Comparison of ENCODE assay signal across 28 cellular contexts in the genomic region with DNA sequence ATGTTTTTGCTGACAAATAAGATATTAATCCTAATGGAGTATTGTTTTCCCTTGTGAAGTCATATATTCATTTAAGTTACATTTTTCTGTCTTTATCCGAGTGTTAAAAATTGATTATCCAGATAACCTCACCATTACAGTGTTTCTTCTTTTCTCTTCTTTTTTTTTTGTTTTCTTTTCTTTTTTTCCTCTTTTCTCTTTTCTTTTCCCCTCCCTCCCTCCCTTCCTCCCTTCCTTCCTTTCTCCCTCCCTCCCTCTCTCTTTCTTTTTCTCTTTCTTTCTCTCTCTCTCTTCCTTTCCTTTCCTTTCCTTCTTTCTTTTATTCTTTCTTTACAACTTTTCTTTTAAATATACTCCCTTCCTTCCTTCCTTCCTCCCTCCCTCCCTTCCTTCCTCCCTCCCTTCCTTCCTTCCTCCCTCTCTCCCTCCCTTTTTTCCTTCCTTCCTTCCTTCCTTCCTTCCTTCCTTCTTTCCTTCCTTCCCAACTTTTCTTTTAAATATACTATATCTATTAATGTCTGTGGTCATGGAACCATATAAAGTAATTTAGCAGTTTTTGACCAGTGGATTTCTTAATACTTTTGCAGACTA. TPM values are rescaled to one million over a fixed set of nuclear protein-coding genes. Genes with fewer than 3 reads are reported as not detected.
DNase-seq lines count a peak whose midpoint lies in the region; ATAC-seq, FAIRE-seq and TF ChIP-seq lines count a peak whose summit lies in the region.
"Had no signal": no experiment of that assay in that cellular context is flagged by ENCODE, and none has a peak within 500 bp of the region (broad histone marks: within the 10 kb centered on the region; RNA-seq: fewer than 3 reads in every experiment).

No MANE protein-coding gene starts in this region.

- H3K4me3 Mint-ChIP-seq in central memory CD8-positive, alpha-beta T cell = no peak overlapping the region
- H3K4me3 Mint-ChIP-seq in stimulated activated effector memory CD8-positive, alpha-beta T cell treated with anti-CD3 and anti-CD28 coated beads, Interleukin-12 subunit alpha, Interleukin-12 subunit beta, amount 100 ng/mL, for 72 hours = no peak overlapping the region
- H3K4me3 Mint-ChIP-seq: CD14-positive monocyte; CD4-positive, alpha-beta memory T cell; GM23338; H9; HFFc6 had no signal

- H3K9ac ChIP-seq in HepG2 (ENCODE audit: insufficient read depth, low read depth, low read length) (no peak overlapping the region), SK-N-MC (ENCODE audit: insufficient read length) (peak overlapping the region; percentile 61)
- H3K9ac ChIP-seq: BLaER1 treated with 17β-estradiol and CSF1 and Interleukin-3, amounts not matched to agents 10 nM and 100 nM had no signal

- no peaks in the 10 kb centered on the region for H3K9me3 ChIP-seq in HepG2 (ENCODE audit: low read length)
- no peaks in the 10 kb centered on the region for H3K9me3 ChIP-seq in right lobe of liver
- no peaks in the 10 kb centered on the region for H3K9me3 ChIP-seq in SK-N-MC (ENCODE audit: low read depth, low read length)
- no peaks in the 10 kb centered on the region for H3K9me3 ChIP-seq in lower lobe of right lung
- H3K9me3 ChIP-seq: BE2C had no signal

- H2AFZ ChIP-seq in HepG2 (ENCODE audit: low read length) = no peak overlapping the region
- H2AFZ ChIP-seq: GM23338 had no signal

- BruUV-seq in HepG2 (replicated peaks; lab: Mats Ljungman, UMichigan) = no TSS peak

- H3K4me3 ChIP-seq in HepG2 (replicated peaks in 1 of 3; ENCODE audit: insufficient read depth in 1 of 3, low read depth in 2 of 3, low read length in 3 of 3) = no peak overlapping the region
- H3K4me3 ChIP-seq in right lobe of liver = no peak overlapping the region
- peak overlapping the region; percentile 69 for H3K4me3 ChIP-seq in SK-N-MC
- no peak overlapping the region for H3K4me3 ChIP-seq in lower lobe of right lung
- H3K4me3 ChIP-seq: BLaER1 treated with 17β-estradiol and CSF1 and Interleukin-3, amounts not matched to agents 10 nM and 100 nM; GM23338 had no signal

- H3K4me1 ChIP-seq in HepG2 (ENCODE audit: insufficient read depth, low read length) (peaks cover 13% of the 10 kb centered on the region), right lobe of liver (no peaks in the 10 kb centered on the region), lower lobe of right lung (no peaks in the 10 kb centered on the region)
- H3K4me1 ChIP-seq: BE2C; BLaER1 treated with 17β-estradiol and CSF1 and Interleukin-3, amounts not matched to agents 10 nM and 100 nM had no signal

- no peaks in the 10 kb centered on the region for H3K27me3 ChIP-seq in HepG2 (ENCODE audit: control insufficient read depth in 1 of 2, insufficient read depth in 2 of 2, low read length in 2 of 2)
- H3K27me3 ChIP-seq in right lobe of liver = no peaks in the 10 kb centered on the region
- H3K27me3 ChIP-seq in lower lobe of right lung (ENCODE audit: low read depth) = no peaks in the 10 kb centered on the region
- H3K27me3 ChIP-seq: BE2C; BLaER1 treated with 17β-estradiol and CSF1 and Interleukin-3, amounts not matched to agents 10 nM and 100 nM had no signal

- intact Hi-C loops in HepG2 (cut with micrococcal nuclease; ENCODE audit: unreplicated experiment) (loop anchor here (5.0 kb wide), 1 partner anchor 39 kb away; the partner anchor contains the start of gene UBE2E3), right lobe of liver (cut with DNase I) (no loop called here), lower lobe of right lung (cut with DNase I) (no loop called here)

- DNase-seq in HepG2 (ENCODE audit: low spot score) (no peak), right lobe of liver (no peak), SK-N-MC (ENCODE audit: low read depth, low spot score) (peak; percentile 86), lower lobe of right lung (no peak), NCI-H146 treated with DMSO at 0.1 percent for 48 hours (lab: John Stamatoyannopoulos, UW; ENCODE audit: unreplicated experiment) (no peak)
- no peak for DNase-seq in central memory CD8-positive, alpha-beta T cell (ENCODE audit: low spot score in 2 of 2)
- DNase-seq in stimulated activated effector memory CD8-positive, alpha-beta T cell treated with anti-CD3 and anti-CD28 coated beads, Interleukin-12 subunit alpha, Interleukin-12 subunit beta, amount 100 ng/mL, for 72 hours (ENCODE audit: low spot score in 2 of 2) = no peak
- DNase-seq: ACHN; AML-193; BE2C; Calu3; CD4-positive, alpha-beta memory T cell; COR-L47; DMS53; DMS79 treated with DMSO at 0.1 percent for 48 hours; GF-D8; H9; HFFc6 had no signal

- no peak for TF ChIP-seq EP300 in HepG2 (IDR thresholded peaks at IDR 0.05; ENCODE audit: low read depth in 2 of 2, low read length in 2 of 2)
- no peak for TF ChIP-seq EP300 in HepG2 (CRISPR knock-in tag; IDR thresholded peaks at IDR 0.05; ENCODE audit: borderline replicate concordance)

- H3K4me2 ChIP-seq in HepG2 (ENCODE audit: low read depth, low read length) = no peak overlapping the region
- H3K4me2 ChIP-seq: BLaER1 treated with 17β-estradiol and CSF1 and Interleukin-3, amounts not matched to agents 10 nM and 100 nM; GM23338 had no signal

- H3K27ac ChIP-seq in HepG2 (ENCODE audit: extremely low read length, insufficient read depth, low read length) (no peak overlapping the region), right lobe of liver (no peak overlapping the region), SK-N-MC (peak overlapping the region; percentile 99), lower lobe of right lung (no peak overlapping the region)
- H3K27ac ChIP-seq: 22Rv1; BLaER1 treated with 17β-estradiol and CSF1 and Interleukin-3, amounts not matched to agents 10 nM and 100 nM had no signal

- POLR2A ChIA-PET in HepG2 (lab: Yijun Ruan, JAX) = no interaction called here

- 98% methylated on average over 1 of the region's 1 CpG for WGBS in HepG2 (ENCODE audit: low lambda C conversion rate)
- WGBS in right lobe of liver (ENCODE audit: insufficient coverage, low coverage, low lambda C conversion rate, missing lambda C conversion rate) = 87% methylated on average over 1 of the region's 1 CpG

- no peaks in the 10 kb centered on the region for H4K20me1 ChIP-seq in HepG2 (ENCODE audit: insufficient read depth, low read length)

- H3K4me1 Mint-ChIP-seq in central memory CD8-positive, alpha-beta T cell = peaks cover 31% of the 10 kb centered on the region
- H3K4me1 Mint-ChIP-seq in stimulated activated effector memory CD8-positive, alpha-beta T cell treated with anti-CD3 and anti-CD28 coated beads, Interleukin-12 subunit alpha, Interleukin-12 subunit beta, amount 100 ng/mL, for 72 hours = peaks cover 19% of the 10 kb centered on the region
- H3K4me1 Mint-ChIP-seq: CD14-positive monocyte had no signal

- CTCF ChIA-PET in HepG2 (lab: Yijun Ruan, JAX; ENCODE audit: low intra/inter-chr PET ratio, low total read pairs) = no interaction called here

- TF ChIP-seq POLR2A in HepG2 (IDR thresholded peaks at IDR 0.05; ENCODE audit: insufficient read depth in 1 of 2, low read depth in 2 of 2, low read length in 2 of 2) (no peak), right lobe of liver (IDR thresholded peaks at IDR 0.05) (no peak)

- H3K27ac Mint-ChIP-seq in central memory CD8-positive, alpha-beta T cell (ENCODE audit: low read depth) = peak overlapping the region; percentile 78
- H3K27ac Mint-ChIP-seq in stimulated activated effector memory CD8-positive, alpha-beta T cell treated with anti-CD3 and anti-CD28 coated beads, Interleukin-12 subunit alpha, Interleukin-12 subunit beta, amount 100 ng/mL, for 72 hours = peak overlapping the region; percentile 77
- H3K27ac Mint-ChIP-seq: CD14-positive monocyte, GM23338, H9, HFFc6 had no signal

- no peaks in the 10 kb centered on the region for H3K27me3 Mint-ChIP-seq in central memory CD8-positive, alpha-beta T cell
- H3K27me3 Mint-ChIP-seq: CD4-positive, alpha-beta memory T cell had no signal

- H3K9me3 Mint-ChIP-seq in central memory CD8-positive, alpha-beta T cell = no peaks in the 10 kb centered on the region
- H3K9me3 Mint-ChIP-seq in stimulated activated effector memory CD8-positive, alpha-beta T cell treated with anti-CD3 and anti-CD28 coated beads, Interleukin-12 subunit alpha, Interleukin-12 subunit beta, amount 100 ng/mL, for 72 hours = peaks cover 13% of the 10 kb centered on the region
- H3K9me3 Mint-ChIP-seq: GM23338, HFFc6 had no signal

- no peaks in the 10 kb centered on the region for H3K36me3 ChIP-seq in HepG2 (replicated peaks in 1 of 2; ENCODE audit: control insufficient read depth in 1 of 2, insufficient read depth in 2 of 2, low read length in 2 of 2)
- H3K36me3 ChIP-seq in right lobe of liver = no peaks in the 10 kb centered on the region
- no peaks in the 10 kb centered on the region for H3K36me3 ChIP-seq in SK-N-MC (ENCODE audit: insufficient read depth, low read length)
- H3K36me3 ChIP-seq in lower lobe of right lung = no peaks in the 10 kb centered on the region
- H3K36me3 ChIP-seq: BE2C had no signal

- in situ Hi-C loops in HepG2 (cut with HindIII; ENCODE audit: extremely low pct_ligation_motif_present, low pct_unique_long_range_greater_than_20kb) = no loop called here

- ATAC-seq in HepG2 (no peak), right lobe of liver (no peak), lower lobe of right lung (no peak), GM18873 (IDR thresholded peaks at IDR 0.05; ENCODE audit: low FRiP score, unreplicated experiment) (no peak)
- ATAC-seq in central memory CD8-positive, alpha-beta T cell (replicated peaks; ENCODE audit: extremely low read depth, poor library complexity, severe bottlenecking) = no peak
- ATAC-seq in stimulated activated effector memory CD8-positive, alpha-beta T cell treated with anti-CD3 and anti-CD28 coated beads, Interleukin-12 subunit alpha, Interleukin-12 subunit beta, amount 100 ng/mL, for 72 hours = no peak
- ATAC-seq: GM23338, HCT116 had no signal

- peaks cover 12% of the 10 kb centered on the region for H3K79me2 ChIP-seq in HepG2 (ENCODE audit: insufficient read depth, low read length)

- TF ChIP-seq CTCF in HepG2 (CRISPR knock-in tag; IDR thresholded peaks at IDR 0.05) = no peak
- TF ChIP-seq CTCF in right lobe of liver (IDR thresholded peaks at IDR 0.05) = no peak
- no peak for TF ChIP-seq CTCF in lower lobe of right lung (IDR thresholded peaks at IDR 0.05)

- H3K36me3 Mint-ChIP-seq in central memory CD8-positive, alpha-beta T cell (ENCODE audit: insufficient read depth) = no peaks in the 10 kb centered on the region
- no peaks in the 10 kb centered on the region for H3K36me3 Mint-ChIP-seq in stimulated activated effector memory CD8-positive, alpha-beta T cell treated with anti-CD3 and anti-CD28 coated beads, Interleukin-12 subunit alpha, Interleukin-12 subunit beta, amount 100 ng/mL, for 72 hours
- H3K36me3 Mint-ChIP-seq: CD4-positive, alpha-beta memory T cell had no signal

- no peak for TF ChIP-seq RAD21 in HepG2 (CRISPR knock-in tag; IDR thresholded peaks at IDR 0.05)

- no peak for FAIRE-seq in HepG2 (lab: Jason Lieb, UNC)
- FAIRE-seq: A204.1, GM12891, GM18507, GM19239 had no signal

RNA-seq across cellular contexts. Expression of gene UBE2E3, which starts 40.9 kb away (rescaled TPM):
- total RNA-seq in HepG2 (2016; rRNA removed; fragmentation: Illumina TruSeq; extraction: Trizol) (45.7 and 54.0 TPM in 2 replicates), right lobe of liver (10 to 100 TPM; 21.0 to 45.5 (median 31.0) TPM), lower lobe of right lung (39.7 TPM)
- 98.1 and 99.1 TPM in 2 replicates for total RNA-seq in HepG2 (2016; cell fraction: cytosol; rRNA removed; fragmentation: Illumina TruSeq; extraction: Trizol; ENCODE audit: low read depth)
- 42.2 and 44.6 TPM in 2 replicates for total RNA-seq in HepG2 (2016; cell fraction: insoluble cytoplasmic fraction; rRNA removed; fragmentation: Illumina TruSeq; extraction: Trizol)
- total RNA-seq in HepG2 (2016; cell fraction: membrane; rRNA removed; fragmentation: Illumina TruSeq; extraction: Trizol) = 150 and 161 TPM in 2 replicates
- 37.2 and 38.3 TPM in 2 replicates for total RNA-seq in HepG2 (2016; cell fraction: nucleus; rRNA removed; fragmentation: Illumina TruSeq; extraction: Trizol)
- polyA plus RNA-seq in HepG2 (2011; rRNA removed) = 71.1 and 92.6 TPM in 2 replicates
- polyA plus RNA-seq in HepG2 (2011; cell fraction: cytosol; rRNA removed) = 51.7 and 78.4 TPM in 2 replicates
- polyA plus RNA-seq in HepG2 (2011; cell fraction: nucleus; rRNA removed) = 29.0 and 29.4 TPM in 2 replicates
- 67.5 and 81.2 TPM in 2 replicates for polyA plus RNA-seq in HepG2 (2012)
- 250 and 280 TPM in 2 replicates for polyA plus RNA-seq in HepG2 (2016; cell fraction: cytosol; fragmentation: Illumina TruSeq; extraction: Trizol; ENCODE audit: low read depth)
- polyA plus RNA-seq in HepG2 (2016; cell fraction: insoluble cytoplasmic fraction; fragmentation: Illumina TruSeq; extraction: Trizol; ENCODE audit: low read depth) = 88.7 and 101 TPM in 2 replicates
- polyA plus RNA-seq in HepG2 (2016; cell fraction: membrane; fragmentation: Illumina TruSeq; extraction: Trizol; ENCODE audit: low read depth) = 278 and 299 TPM in 2 replicates
- polyA plus RNA-seq in HepG2 (2016; cell fraction: nucleus; fragmentation: Illumina TruSeq; extraction: Trizol; ENCODE audit: insufficient read depth, low read depth) = 72.9 and 73.7 TPM in 2 replicates
- polyA minus RNA-seq in HepG2 (2011; rRNA and poly(A)+ RNA removed; ENCODE audit: low replicate concordance) = 21.8 and 41.5 TPM in 2 replicates
- 24.7 and 28.5 TPM in 2 replicates for polyA minus RNA-seq in HepG2 (2011; cell fraction: cytosol; rRNA and poly(A)+ RNA removed)
- 77.0 and 86.5 TPM in 2 replicates for polyA minus RNA-seq in HepG2 (2011; cell fraction: nucleus; rRNA and poly(A)+ RNA removed)
